13 cellular contexts compared by ENCODE assay signal in the genomic region with DNA sequence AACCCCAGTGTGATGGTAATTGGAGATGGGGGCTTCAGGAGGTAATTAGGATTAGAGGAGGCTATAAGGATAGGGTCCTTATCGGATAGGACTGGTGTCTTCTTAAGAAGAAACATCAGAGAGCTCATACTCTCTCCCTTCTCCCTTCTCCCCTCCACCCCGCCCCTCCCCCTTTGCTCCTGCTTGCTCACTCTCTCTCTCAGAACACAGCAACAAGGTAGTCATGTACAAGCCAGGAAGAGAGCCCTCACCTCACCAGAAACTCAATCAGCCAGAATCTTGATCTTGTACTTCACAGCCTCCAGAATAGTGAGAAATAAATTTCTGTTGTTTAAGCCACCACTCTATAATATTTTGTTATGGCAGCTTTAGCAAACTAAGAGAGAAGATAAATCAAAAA. TPM values are rescaled to one million over a fixed set of nuclear protein-coding genes. Genes with fewer than 3 reads are reported as not detected.
DNase-seq lines count a peak whose midpoint lies in the region; ATAC-seq and TF ChIP-seq lines count a peak whose summit lies in the region.
"Had no signal": no experiment of that assay in that cellular context is flagged by ENCODE, and none has a peak within 500 bp of the region (broad histone marks: within the 10 kb centered on the region; RNA-seq: fewer than 3 reads in every experiment).

No MANE protein-coding gene starts in this region.

- H3K9me3 Mint-ChIP-seq in activated T-cell treated with anti-CD3 and anti-CD28 coated beads, Interleukin-2, amount 50 U/mL, for 24 hours: no peaks in the 10 kb centered on the region

- POLR2A ChIA-PET in PC-3 (lab: Charles Lee; ENCODE audit: unreplicated experiment): no interaction called here

- H3K36me3 Mint-ChIP-seq in activated T-cell treated with anti-CD3 and anti-CD28 coated beads, Interleukin-2, amount 50 U/mL, for 24 hours (ENCODE audit: low read depth): peaks cover 27% of the 10 kb centered on the region

- no TSS peak for BruUV-seq in PC-3 (replicated peaks; lab: Mats Ljungman, UMichigan)

- DNase-seq in activated T-cell treated with anti-CD3 and anti-CD28 coated beads for 24 hours (ENCODE audit: low read depth) (peak; percentile 29), PC-3 (peak; percentile 34), epithelial cell of prostate (ENCODE audit: low read depth, low spot score) (no peak)
- no peak for DNase-seq in activated T-cell treated with anti-CD3 and anti-CD28 coated beads, Interleukin-2, amount 50 U/mL, for 24 hours
- DNase-seq in stimulated activated CD4-positive, alpha-beta T cell treated with anti-CD3 and anti-CD28 coated beads, Interleukin-4, amount 100 ng/mL, for 4 hours: peak; percentile 23 to 30
- DNase-seq: cortex of kidney, hypothalamus, NCI-H1048, T-helper 2 cell had no signal

- no peaks in the 10 kb centered on the region for H4K20me1 ChIP-seq in PC-3 (ENCODE audit: low read length)
- H4K20me1 ChIP-seq: BLaER1 had no signal

- H3K27ac Mint-ChIP-seq in activated T-cell treated with anti-CD3 and anti-CD28 coated beads, Interleukin-2, amount 50 U/mL, for 24 hours: no peak overlapping the region

- H3K27me3 Mint-ChIP-seq in activated T-cell treated with anti-CD3 and anti-CD28 coated beads, Interleukin-2, amount 50 U/mL, for 24 hours: no peaks in the 10 kb centered on the region

- no peak overlapping the region for H2AFZ ChIP-seq in PC-3 (ENCODE audit: low read length)

- H3K36me3 ChIP-seq in PC-3 (ENCODE audit: low read depth, low read length): no peaks in the 10 kb centered on the region

- no peak overlapping the region for H3K27ac ChIP-seq in PC-3 (ENCODE audit: low read length)
- H3K27ac ChIP-seq in epithelial cell of prostate: peak overlapping the region; percentile 3
- H3K27ac ChIP-seq: BLaER1 had no signal

- H3K4me1 Mint-ChIP-seq in activated T-cell treated with anti-CD3 and anti-CD28 coated beads, Interleukin-2, amount 50 U/mL, for 24 hours (ENCODE audit: low read depth): peaks cover 62% of the 10 kb centered on the region

- CTCF ChIA-PET in PC-3 (lab: Charles Lee): no interaction called here

- no peak for TF ChIP-seq CTCF in PC-3 (conservative IDR thresholded peaks at IDR 0.05; ENCODE audit: low read depth, low read length)

- no peaks in the 10 kb centered on the region for H3F3A ChIP-seq in PC-3 (ENCODE audit: low read length, unreplicated experiment)

- intact Hi-C loops in PC-3 (cut with micrococcal nuclease): no loop called here

- H3K4me1 ChIP-seq in PC-3 (ENCODE audit: insufficient read depth, low read length): peaks cover 25% of the 10 kb centered on the region

- H3K27me3 ChIP-seq in PC-3 (ENCODE audit: low read length): no peaks in the 10 kb centered on the region
- H3K27me3 ChIP-seq: BLaER1 had no signal

- no peak overlapping the region for H3K4me3 Mint-ChIP-seq in activated T-cell treated with anti-CD3 and anti-CD28 coated beads, Interleukin-2, amount 50 U/mL, for 24 hours

- H3K4me3 ChIP-seq in PC-3 (ENCODE audit: low read length): no peak overlapping the region
- H3K4me3 ChIP-seq: BLaER1 had no signal

- H3K4me2 ChIP-seq in PC-3 (ENCODE audit: low read length): no peak overlapping the region
- H3K4me2 ChIP-seq: BLaER1 had no signal

- H3K9me3 ChIP-seq in PC-3 (ENCODE audit: low read length): no peaks in the 10 kb centered on the region
- H3K9me3 ChIP-seq: BLaER1 had no signal

- no peaks in the 10 kb centered on the region for H3K9me2 ChIP-seq in PC-3 (replicated peaks; ENCODE audit: low read length)

- no peak for TF ChIP-seq POLR2A in GM18505 (IDR thresholded peaks at IDR 0.05; ENCODE audit: borderline replicate concordance, extremely low read depth, insufficient read depth, insufficient read length)

- no peak overlapping the region for H3K9ac ChIP-seq in PC-3 (ENCODE audit: low read length)
- H3K9ac ChIP-seq: BLaER1 had no signal

- peaks cover 26% of the 10 kb centered on the region for H3K79me2 ChIP-seq in PC-3 (ENCODE audit: low read length)

- ATAC-seq in PC-3 (no peak), GM18505 (IDR thresholded peaks at IDR 0.05; ENCODE audit: unreplicated experiment) (no peak), GM21717 (IDR thresholded peaks at IDR 0.05; ENCODE audit: unreplicated experiment) (no peak), HG03469 (IDR thresholded peaks at IDR 0.05; ENCODE audit: unreplicated experiment) (no peak)

RNA-seq across cellular contexts. Expression of gene DDX60L, which starts 4.5 kb away (rescaled TPM):
- total RNA-seq in PC-3 (2014; rRNA removed): 8.6 and 10.2 TPM in 2 replicates

RNA-seq across cellular contexts. Expression of gene PALLD, which starts 21.1 kb away (rescaled TPM):
- total RNA-seq in PC-3 (2014; rRNA removed): 26.7 and 33.5 TPM in 2 replicates

Comparison
In these comparisons a context has a peak if more than half of its experiments do, and no peak if none do; other contexts are left out.
1. DNase-seq: peak in activated T-cell treated with anti-CD3 and anti-CD28 coated beads for 24 hours (single experiment), PC-3 (single experiment) and stimulated activated CD4-positive, alpha-beta T cell treated with anti-CD3 and anti-CD28 coated beads, Interleukin-4, amount 100 ng/mL, for 4 hours (2 of 2); none in activated T-cell treated with anti-CD3 and anti-CD28 coated beads, Interleukin-2, amount 50 U/mL, for 24 hours (single experiment) and epithelial cell of prostate (single experiment).